In the genomic region with DNA sequence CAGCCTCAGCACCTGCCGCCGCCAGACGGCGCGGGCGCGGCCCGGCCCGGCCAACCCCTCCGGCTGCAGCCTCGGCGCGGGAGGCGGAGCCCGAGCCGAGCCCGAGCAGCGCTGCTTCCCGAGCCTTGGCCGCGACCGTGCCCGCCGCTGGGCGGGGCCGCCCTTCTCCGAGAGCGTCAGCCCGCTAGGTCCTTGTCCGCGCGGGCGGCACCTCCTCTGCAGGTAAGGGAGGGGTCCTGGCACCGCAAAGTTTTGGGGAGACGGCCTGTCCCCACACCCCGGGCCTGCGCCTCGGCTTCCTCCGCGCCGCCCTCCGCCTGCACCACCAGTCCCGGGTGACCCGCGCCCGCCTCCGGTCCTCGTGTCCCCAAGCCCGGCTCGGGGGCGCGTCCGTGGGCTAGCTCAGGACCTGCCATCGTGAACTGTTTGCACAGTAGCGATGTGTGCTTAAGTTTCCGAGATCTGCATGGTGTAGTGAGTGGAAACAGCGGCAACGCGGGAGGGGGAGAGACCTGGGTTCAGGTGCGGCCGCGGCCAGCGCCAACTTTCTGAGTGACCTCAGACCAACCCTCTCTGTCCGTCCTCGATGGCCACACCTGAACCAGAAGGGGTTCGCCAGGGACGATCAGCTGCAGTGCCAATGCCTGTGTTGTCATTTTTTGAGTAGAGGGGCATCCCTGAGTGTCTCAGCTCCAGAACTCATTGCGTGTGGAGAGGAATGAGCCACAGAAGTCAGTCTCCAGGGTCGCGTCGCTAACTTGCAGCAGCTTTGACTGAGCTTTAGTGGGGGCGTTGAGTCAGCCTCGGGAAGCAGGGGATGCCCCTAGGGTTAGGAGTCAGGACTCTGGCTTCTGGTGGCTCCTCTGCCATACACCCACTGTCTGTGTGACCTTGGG, we compare ENCODE assay signal across 1 cellular context.
TF ChIP-seq lines count a peak whose summit lies in the region.

TSS of gene FRMPD1 (plus strand) at position 82 of the 896 bp plus-strand sequence. CDS start 41,688 bp downstream, outside the sequence.

TF ChIP-seq in HepG2, 621 proteins besides CTCF, POLR2A, EP300 and RAD21 (continued from another document):
- TF ChIP-seq PREB (CRISPR knock-in tag; IDR thresholded peaks at IDR 0.05) (no peak), LBX2 (CRISPR knock-in tag; IDR thresholded peaks at IDR 0.05; ENCODE audit: borderline replicate concordance) (no peak), ZNF446 (CRISPR knock-in tag; IDR thresholded peaks at IDR 0.05) (peak; percentile 73; the same call in 1 of the 2 replicates), GLI4 (CRISPR knock-in tag; IDR thresholded peaks at IDR 0.05; ENCODE audit: borderline replicate concordance) (0 out of 2 replicates have a peak, but pooled peaks have one; percentile 52), RNF2 (conservative IDR thresholded peaks at IDR 0.05; ENCODE audit: low read depth) (peak; percentile 65; the same call in 1 of the 2 replicates), HES4 (CRISPR knock-in tag; IDR thresholded peaks at IDR 0.05; ENCODE audit: borderline replicate concordance) (0 out of 2 replicates have a peak, but pooled peaks have one; percentile 43), ZNF142 (CRISPR knock-in tag; IDR thresholded peaks at IDR 0.05) (no peak), HNRNPLL (IDR thresholded peaks at IDR 0.05; ENCODE audit: low read depth, low read length, poor library complexity, severe bottlenecking) (peak; percentile 32), ZNF619 (CRISPR knock-in tag; IDR thresholded peaks at IDR 0.05) (no peak), ZBTB42 (CRISPR knock-in tag; IDR thresholded peaks at IDR 0.05) (no peak), SP4 (CRISPR knock-in tag; IDR thresholded peaks at IDR 0.05) (peak; percentile 38; the same call in 1 of the 2 replicates), UBTF (CRISPR knock-in tag; IDR thresholded peaks at IDR 0.05) (peak; percentile 69; the same call in 1 of the 2 replicates), SYNCRIP (IDR thresholded peaks at IDR 0.05; ENCODE audit: insufficient read depth, low read depth, low read length) (no peak), HNF4G (IDR thresholded peaks at IDR 0.05; ENCODE audit: borderline replicate concordance, low read depth, low read length) (no peak), HNF4G (CRISPR knock-in tag; IDR thresholded peaks at IDR 0.05; ENCODE audit: borderline replicate concordance, low read depth) (0 out of 2 replicates have a peak, but pooled peaks have one; percentile 18)
